ENCODE assay signal across 1 cellular context in the genomic region with DNA sequence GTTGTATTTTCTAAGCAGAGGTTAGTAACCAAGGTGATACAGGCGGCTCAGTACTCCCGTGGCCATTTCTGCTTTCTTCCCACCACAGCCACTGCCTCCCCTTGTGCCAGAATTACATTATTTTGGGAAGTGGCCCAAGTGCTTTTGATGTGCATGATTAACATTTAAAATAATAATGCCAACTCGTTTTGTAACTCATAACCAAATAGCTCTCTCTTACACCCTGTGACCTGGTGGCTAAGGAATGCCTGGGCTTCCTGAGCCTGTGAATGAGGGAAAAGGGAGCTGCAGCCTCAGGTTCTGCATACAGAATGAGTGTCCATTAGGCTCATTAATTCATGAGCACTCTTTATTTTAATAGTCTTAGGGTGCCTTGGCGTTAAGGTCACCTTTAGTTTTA.
TF ChIP-seq lines count a peak whose summit lies in the region.

No MANE protein-coding gene starts in this region.

TF ChIP-seq in GM23338, 12 proteins besides CTCF, POLR2A, EP300 and RAD21 (continued from another document):
- TF ChIP-seq REST (IDR thresholded peaks at IDR 0.05; ENCODE audit: unreplicated experiment) = no peak
- no peak for TF ChIP-seq EZH2phosphoT487 (IDR thresholded peaks at IDR 0.05; ENCODE audit: unreplicated experiment)
- TF ChIP-seq, protein P1, sequence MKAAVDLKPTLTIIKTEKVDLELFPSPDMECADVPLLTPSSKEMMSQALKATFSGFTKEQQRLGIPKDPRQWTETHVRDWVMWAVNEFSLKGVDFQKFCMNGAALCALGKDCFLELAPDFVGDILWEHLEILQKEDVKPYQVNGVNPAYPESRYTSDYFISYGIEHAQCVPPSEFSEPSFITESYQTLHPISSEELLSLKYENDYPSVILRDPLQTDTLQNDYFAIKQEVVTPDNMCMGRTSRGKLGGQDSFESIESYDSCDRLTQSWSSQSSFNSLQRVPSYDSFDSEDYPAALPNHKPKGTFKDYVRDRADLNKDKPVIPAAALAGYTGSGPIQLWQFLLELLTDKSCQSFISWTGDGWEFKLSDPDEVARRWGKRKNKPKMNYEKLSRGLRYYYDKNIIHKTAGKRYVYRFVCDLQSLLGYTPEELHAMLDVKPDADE (IDR thresholded peaks at IDR 0.05) = no peak
- TF ChIP-seq POLR2AphosphoS5 (IDR thresholded peaks at IDR 0.05; ENCODE audit: low read depth) = no peak
TF ChIP-seq in GM23338: peak in this region for 0.
